Comparison of ENCODE assay signal across 9 cellular contexts in the genomic region with DNA sequence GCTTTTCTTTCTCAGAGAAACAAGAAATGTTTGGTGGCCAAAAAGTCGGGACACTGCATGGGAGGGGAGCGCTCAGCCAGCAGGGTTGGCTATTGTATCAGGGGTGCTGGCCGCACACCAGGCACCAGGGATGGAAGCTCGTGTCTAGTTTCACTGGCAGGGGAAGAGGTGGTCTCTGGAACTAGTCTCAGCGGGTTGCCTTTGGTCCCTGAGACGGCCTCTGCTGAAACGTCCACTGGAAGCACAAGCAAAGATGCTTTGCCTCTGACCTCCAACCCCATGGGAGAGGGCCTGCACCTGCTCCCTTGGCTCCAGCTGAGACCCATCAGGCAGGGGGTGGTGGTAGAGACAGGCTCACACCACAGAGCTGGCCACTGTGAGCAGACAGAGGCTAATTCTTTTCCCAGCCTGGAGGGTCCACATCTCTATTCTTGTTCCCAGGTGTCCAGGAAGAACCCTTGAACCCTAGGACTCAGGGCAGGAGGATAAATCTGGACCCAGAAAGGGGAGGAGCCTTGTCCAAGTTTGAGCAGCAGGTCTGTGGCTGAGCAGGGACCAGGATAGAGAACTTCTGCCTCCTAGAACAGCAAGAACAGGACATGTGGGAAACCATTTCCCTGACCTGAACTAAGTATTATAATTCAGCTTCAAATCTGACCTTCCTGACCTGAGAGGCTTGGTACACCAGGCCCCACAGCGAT.
DNase-seq lines count a peak whose midpoint lies in the region; ATAC-seq, FAIRE-seq and TF ChIP-seq lines count a peak whose summit lies in the region.
"Had no signal": no experiment of that assay in that cellular context is flagged by ENCODE, and none has a peak within 500 bp of the region (broad histone marks: within the 10 kb centered on the region; RNA-seq: fewer than 3 reads in every experiment).

No MANE protein-coding gene starts in this region.

- no peaks in the 10 kb centered on the region for H3K9me3 ChIP-seq in body of pancreas

- peak overlapping the region; percentile 96 for H3K4me3 Mint-ChIP-seq in HFFc6
- H3K4me3 Mint-ChIP-seq in stimulated activated naive B cell treated with anti-CD40 and anti-IgM and Interleukin-4, amounts not matched to agents 10 μg/mL and 1 μg/mL and 100 μg/mL, for 72 hours, result peak overlapping the region; percentile 73 to 77
- H3K4me3 Mint-ChIP-seq in activated T-helper 17 cell treated with anti-CD3 and anti-CD28 coated beads, Interleukin-2, amount 50 U/mL, for 72 hours, result no peak overlapping the region

- no peak for DNase-seq in HFFc6
- no peak for DNase-seq in body of pancreas
- peak; percentile 75 for DNase-seq in left kidney (ENCODE audit: low read depth, low spot score)
- DNase-seq in stimulated activated naive B cell treated with anti-CD40 and anti-IgM and Interleukin-4, amounts not matched to agents 10 μg/mL and 1 μg/mL and 100 μg/mL, for 72 hours, result no peak
- DNase-seq in NK-92 treated with Interleukin-12 subunit alpha and Interleukin-12 subunit beta, amount 100 ng/mL, for 24 hours (lab: John Stamatoyannopoulos, UW), result no peak
- no peak for DNase-seq in RCC 7860 (ENCODE audit: low spot score)
- DNase-seq: T-helper 1 cell had no signal

- peak overlapping the region; percentile 71 to 93 (median 90) for H3K27ac ChIP-seq in body of pancreas

- H3K27me3 Mint-ChIP-seq in HFFc6 (ENCODE audit: insufficient read depth), result no peaks in the 10 kb centered on the region
- H3K27me3 Mint-ChIP-seq in stimulated activated naive B cell treated with anti-CD40 and anti-IgM and Interleukin-4, amounts not matched to agents 10 μg/mL and 1 μg/mL and 100 μg/mL, for 72 hours, result peaks cover 11 to 12% of the 10 kb centered on the region in 2 donors
- no peaks in the 10 kb centered on the region for H3K27me3 Mint-ChIP-seq in activated T-helper 17 cell treated with anti-CD3 and anti-CD28 coated beads, Interleukin-2, amount 50 U/mL, for 72 hours

- TF ChIP-seq CTCF in HFFc6 (IDR thresholded peaks at IDR 0.05) (no peak), body of pancreas (IDR thresholded peaks at IDR 0.05) (no peak)

- intact Hi-C loops in body of pancreas (cut with DNase I), result no loop called here

- no peaks in the 10 kb centered on the region for H3K36me3 ChIP-seq in body of pancreas (replicated peaks in 1 of 2; ENCODE audit: insufficient read depth in 1 of 2, low read depth in 2 of 2)

- H3K4me1 Mint-ChIP-seq in HFFc6 (ENCODE audit: low read depth), result peaks cover 44% of the 10 kb centered on the region
- peaks cover 22 to 30% of the 10 kb centered on the region in 2 donors for H3K4me1 Mint-ChIP-seq in stimulated activated naive B cell treated with anti-CD40 and anti-IgM and Interleukin-4, amounts not matched to agents 10 μg/mL and 1 μg/mL and 100 μg/mL, for 72 hours
- peaks cover 10% of the 10 kb centered on the region for H3K4me1 Mint-ChIP-seq in activated T-helper 17 cell treated with anti-CD3 and anti-CD28 coated beads, Interleukin-2, amount 50 U/mL, for 72 hours

- peaks cover 65% of the 10 kb centered on the region for H3K4me1 ChIP-seq in body of pancreas

- ATAC-seq in body of pancreas (no peak), GM18519 (IDR thresholded peaks at IDR 0.05; ENCODE audit: low FRiP score, unreplicated experiment) (no peak)
- no peak for ATAC-seq in stimulated activated naive B cell treated with anti-CD40 and anti-IgM and Interleukin-4, amounts not matched to agents 10 μg/mL and 1 μg/mL and 100 μg/mL, for 72 hours (replicated peaks)
- ATAC-seq in activated T-helper 17 cell treated with anti-CD3 and anti-CD28 coated beads, Interleukin-2, amount 50 U/mL, for 72 hours (replicated peaks), result no peak

- FAIRE-seq in RCC 7860 (lab: Jason Lieb, UNC), result no peak

- no peaks in the 10 kb centered on the region for H3K36me3 Mint-ChIP-seq in HFFc6 (ENCODE audit: low read depth)
- H3K36me3 Mint-ChIP-seq in stimulated activated naive B cell treated with anti-CD40 and anti-IgM and Interleukin-4, amounts not matched to agents 10 μg/mL and 1 μg/mL and 100 μg/mL, for 72 hours, result peaks cover 0 to 3% of the 10 kb centered on the region in 2 donors
- H3K36me3 Mint-ChIP-seq in activated T-helper 17 cell treated with anti-CD3 and anti-CD28 coated beads, Interleukin-2, amount 50 U/mL, for 72 hours (ENCODE audit: low read depth), result no peaks in the 10 kb centered on the region

- H3K27ac Mint-ChIP-seq in HFFc6, result peak overlapping the region; percentile 97
- H3K27ac Mint-ChIP-seq in stimulated activated naive B cell treated with anti-CD40 and anti-IgM and Interleukin-4, amounts not matched to agents 10 μg/mL and 1 μg/mL and 100 μg/mL, for 72 hours, result no peak overlapping the region
- no peak overlapping the region for H3K27ac Mint-ChIP-seq in activated T-helper 17 cell treated with anti-CD3 and anti-CD28 coated beads, Interleukin-2, amount 50 U/mL, for 72 hours

- no peaks in the 10 kb centered on the region for H3K27me3 ChIP-seq in body of pancreas

- WGBS in body of pancreas, 2 donors, result 46 to 50% methylated on average over 2 to 8 of the region's 8 CpGs

- no peak overlapping the region for H3K4me3 ChIP-seq in body of pancreas

- no peak for TF ChIP-seq POLR2A in body of pancreas (IDR thresholded peaks at IDR 0.05)

- H3K9me3 Mint-ChIP-seq in HFFc6, result no peaks in the 10 kb centered on the region
- no peaks in the 10 kb centered on the region for H3K9me3 Mint-ChIP-seq in stimulated activated naive B cell treated with anti-CD40 and anti-IgM and Interleukin-4, amounts not matched to agents 10 μg/mL and 1 μg/mL and 100 μg/mL, for 72 hours
- H3K9me3 Mint-ChIP-seq in activated T-helper 17 cell treated with anti-CD3 and anti-CD28 coated beads, Interleukin-2, amount 50 U/mL, for 72 hours, result no peaks in the 10 kb centered on the region
